ENCODE assay signal across 15 cellular contexts in genomic region chr12:47224563-47225133, GRCh38.
DNase-seq lines count a peak whose midpoint lies in the region; ATAC-seq lines count a peak whose summit lies in the region.
"Had no signal": no experiment of that assay in that cellular context is flagged by ENCODE, and none has a peak within 500 bp of the region (broad histone marks: within the 10 kb centered on the region; RNA-seq: fewer than 3 reads in every experiment).

No MANE protein-coding gene starts in this region.

- no peaks in the 10 kb centered on the region for H3K9me3 Mint-ChIP-seq in activated naive CD4-positive, alpha-beta T cell treated with anti-CD3 and anti-CD28 coated beads for 36 hours
- no peaks in the 10 kb centered on the region for H3K9me3 Mint-ChIP-seq in stimulated activated naive CD8-positive, alpha-beta T cell treated with anti-CD3 and anti-CD28 coated beads, Interleukin-15, amount 100 ng/mL, for 72 hours

- H3K36me3 Mint-ChIP-seq in activated naive CD4-positive, alpha-beta T cell treated with anti-CD3 and anti-CD28 coated beads for 36 hours (ENCODE audit: low read depth), result peaks cover 82% of the 10 kb centered on the region
- peaks cover 21% of the 10 kb centered on the region for H3K36me3 Mint-ChIP-seq in T-helper 17 cell (ENCODE audit: low read depth)

- no peak for ATAC-seq in T-helper 17 cell
- ATAC-seq in stimulated activated naive CD8-positive, alpha-beta T cell treated with anti-CD3 and anti-CD28 coated beads, Interleukin-15, amount 100 ng/mL, for 72 hours, result peak; percentile 24
- ATAC-seq in HG03025 (IDR thresholded peaks at IDR 0.05; ENCODE audit: low FRiP score, unreplicated experiment), result no peak
- no peak for ATAC-seq in GM18868 (IDR thresholded peaks at IDR 0.05; ENCODE audit: unreplicated experiment)

- no CpG with 5 or more reads among the region's 17 CpGs for WGBS in iPS DF 6.9 (ENCODE audit: insufficient coverage, insufficient read length)

- peaks cover 2% of the 10 kb centered on the region; the same call in 1 of the 2 replicates for H3K4me1 ChIP-seq in iPS DF 6.9 (ENCODE audit: control insufficient read depth, insufficient read depth, low read length)
- H3K4me1 ChIP-seq: parathyroid adenoma had no signal

- H3K27me3 Mint-ChIP-seq in activated naive CD4-positive, alpha-beta T cell treated with anti-CD3 and anti-CD28 coated beads for 36 hours (ENCODE audit: low read depth), result no peaks in the 10 kb centered on the region
- H3K27me3 Mint-ChIP-seq in T-helper 17 cell, result no peaks in the 10 kb centered on the region
- no peaks in the 10 kb centered on the region for H3K27me3 Mint-ChIP-seq in stimulated activated naive CD8-positive, alpha-beta T cell treated with anti-CD3 and anti-CD28 coated beads, Interleukin-15, amount 100 ng/mL, for 72 hours

- H3K27me3 ChIP-seq in iPS DF 6.9 (ENCODE audit: control insufficient read depth, insufficient read depth, low read length), result no peaks in the 10 kb centered on the region
- H3K27me3 ChIP-seq: SJCRH30, spleen had no signal

- no peak for DNase-seq in activated naive CD4-positive, alpha-beta T cell treated with anti-CD3 and anti-CD28 coated beads for 36 hours
- DNase-seq in activated naive CD4-positive, alpha-beta T cell treated with anti-CD3 and anti-CD28 coated beads, Interleukin-2, amount 50 U/mL, for 16 hours, result no peak
- DNase-seq in T-helper 17 cell (no peak), iPS DF 6.9 (ENCODE audit: low read depth, low spot score) (no peak), NCI-H2107 (lab: John Stamatoyannopoulos, UW) (no peak)
- DNase-seq in stimulated activated naive CD8-positive, alpha-beta T cell treated with anti-CD3 and anti-CD28 coated beads, Interleukin-15, amount 100 ng/mL, for 72 hours, result no peak
- DNase-seq: activated CD8-positive, alpha-beta memory T cell treated with anti-CD3 and anti-CD28 coated beads, Interleukin-2, amount 50 U/mL, for 48 hours; DMS79 treated with DMSO at 0.1 percent for 48 hours; mesenchymal stem cell; NK-92 treated with Interleukin-12 subunit alpha and Interleukin-12 subunit beta, amount 100 ng/mL, for 24 hours; spleen had no signal

- intact Hi-C loops in activated naive CD4-positive, alpha-beta T cell treated with anti-CD3 and anti-CD28 coated beads for 36 hours (cut with micrococcal nuclease), result loop anchor here (5.0 kb wide), 1 partner anchor 608 kb away; no protein-coding TSS in a partner anchor

- H3K4me1 Mint-ChIP-seq in activated naive CD4-positive, alpha-beta T cell treated with anti-CD3 and anti-CD28 coated beads for 36 hours (ENCODE audit: low read depth), result peaks cover 79% of the 10 kb centered on the region
- H3K4me1 Mint-ChIP-seq in T-helper 17 cell, result peaks cover 52% of the 10 kb centered on the region
- peaks cover 78% of the 10 kb centered on the region for H3K4me1 Mint-ChIP-seq in stimulated activated naive CD8-positive, alpha-beta T cell treated with anti-CD3 and anti-CD28 coated beads, Interleukin-15, amount 100 ng/mL, for 72 hours

- H3K27ac Mint-ChIP-seq in activated naive CD4-positive, alpha-beta T cell treated with anti-CD3 and anti-CD28 coated beads for 36 hours, result peak overlapping the region; percentile 92
- H3K27ac Mint-ChIP-seq in T-helper 17 cell, result peak overlapping the region; percentile 100
- H3K27ac Mint-ChIP-seq in stimulated activated naive CD8-positive, alpha-beta T cell treated with anti-CD3 and anti-CD28 coated beads, Interleukin-15, amount 100 ng/mL, for 72 hours, result peak overlapping the region; percentile 87 to 95

- H3K9me3 ChIP-seq in T-helper 17 cell (ENCODE audit: control insufficient read depth, low read length, poor library complexity, severe bottlenecking) (no peaks in the 10 kb centered on the region), iPS DF 6.9 (ENCODE audit: control insufficient read depth, insufficient read depth, low read length) (no peaks in the 10 kb centered on the region)
- H3K9me3 ChIP-seq: SJCRH30, spleen had no signal

- H3K27ac ChIP-seq in iPS DF 6.9 (ENCODE audit: low read length), result peak overlapping the region; percentile 16
- H3K27ac ChIP-seq: parathyroid adenoma, SJCRH30 had no signal

- peak overlapping the region; percentile 59 for H3K4me3 Mint-ChIP-seq in activated naive CD4-positive, alpha-beta T cell treated with anti-CD3 and anti-CD28 coated beads for 36 hours
- peak overlapping the region; percentile 75 for H3K4me3 Mint-ChIP-seq in T-helper 17 cell
- H3K4me3 Mint-ChIP-seq in stimulated activated naive CD8-positive, alpha-beta T cell treated with anti-CD3 and anti-CD28 coated beads, Interleukin-15, amount 100 ng/mL, for 72 hours, result peak overlapping the region; percentile 76 to 92

- H3K4me3 ChIP-seq in iPS DF 6.9 (ENCODE audit: low read length), result no peak overlapping the region
- H3K4me3 ChIP-seq: SJCRH30 had no signal

- no peaks in the 10 kb centered on the region for H3K36me3 ChIP-seq in iPS DF 6.9 (ENCODE audit: control insufficient read depth, insufficient read depth, low read length)
- H3K36me3 ChIP-seq: SJCRH30 had no signal

- CTCF ChIA-PET in activated naive CD4-positive, alpha-beta T cell treated with anti-CD3 and anti-CD28 coated beads for 36 hours (lab: Charles Lee), result interaction anchor here (1.4 kb wide), 1 partner anchor 17 kb away, joined by 5 read pairs; no protein-coding TSS in a partner anchor
